8 cellular contexts compared by ENCODE assay signal in the genomic region with DNA sequence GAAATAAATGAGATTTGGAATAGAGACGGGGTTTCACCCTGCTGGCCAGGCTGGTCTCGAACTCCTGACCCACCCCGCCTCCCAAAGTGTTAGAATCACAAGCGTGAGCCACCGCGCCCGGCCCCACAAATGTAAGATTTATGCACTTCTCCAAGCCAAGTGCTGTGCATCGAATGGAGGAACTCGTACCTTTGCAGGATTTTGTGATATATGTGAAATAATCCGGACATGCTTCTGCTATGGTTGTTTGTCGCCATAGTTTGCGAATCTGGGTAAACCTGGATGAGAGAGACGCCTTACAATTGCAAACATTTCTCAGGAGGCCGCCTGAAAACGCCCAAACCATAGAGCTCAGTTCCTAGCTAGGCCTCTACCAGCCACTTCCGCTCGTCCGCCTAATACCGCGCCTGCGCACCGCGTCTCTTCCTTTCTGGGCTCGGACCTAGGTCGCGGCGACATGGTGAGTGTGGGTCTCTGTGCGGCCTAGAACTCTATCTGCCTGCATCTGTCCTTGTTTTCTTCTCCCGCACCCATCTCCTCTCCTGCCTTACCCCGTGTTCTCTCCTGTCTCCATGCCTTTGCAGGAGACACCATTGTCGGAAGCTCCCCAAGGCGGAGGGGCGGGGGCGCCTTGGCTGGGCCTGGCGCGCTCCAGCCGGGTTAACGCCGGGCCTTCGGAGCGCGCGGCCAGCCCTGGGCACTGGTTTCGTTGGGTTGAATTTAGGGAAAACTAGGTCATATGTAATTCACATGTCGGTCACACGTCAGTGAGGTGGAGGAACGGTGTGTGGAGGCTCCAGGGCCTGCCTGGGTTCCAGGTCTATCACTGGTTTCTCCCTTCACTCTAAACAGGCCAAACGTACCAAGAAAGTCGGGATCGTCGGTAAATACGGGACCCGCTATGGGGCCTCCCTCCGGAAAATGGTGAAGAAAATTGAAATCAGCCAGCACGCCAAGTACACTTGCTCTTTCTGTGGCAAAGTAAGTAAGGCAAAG. TPM values are rescaled to one million over a fixed set of nuclear protein-coding genes. Genes with fewer than 3 reads are reported as not detected.
DNase-seq lines count a peak whose midpoint lies in the region; FAIRE-seq and TF ChIP-seq lines count a peak whose summit lies in the region.

RPL37A (plus strand) TSS at position 427 of the 996 bp plus-strand sequence; CDS start at position 458, 31 bp downstream.

- H3K4ac ChIP-seq in neuronal stem cell (ENCODE audit: low read length) = no peak within 1 kb of the TSS

- peaks cover 2% of the 10 kb centered on the region for H3K79me1 ChIP-seq in neuronal stem cell (ENCODE audit: low read depth, low read length)

- peak within 1 kb of the TSS; percentile 98 for H4K8ac ChIP-seq in neuronal stem cell (ENCODE audit: low read depth, low read length)

- no peak for FAIRE-seq in frontal cortex (lab: Jason Lieb, UNC)

- in situ Hi-C loops in SK-MEL-5 (cut with HindIII; ENCODE audit: low pct_unique_long_range_greater_than_20kb, low sequenced_read_pairs) = no loop called here

- DNase-seq in GF-D8 (lab: John Stamatoyannopoulos, UW) (peak; percentile 83), HEK293T (ENCODE audit: extremely low spot score) (peak; percentile 92), MV-4-11 (lab: John Stamatoyannopoulos, UW) (peak; percentile 93), SK-MEL-5 (ENCODE audit: low read depth, low spot score) (peak; percentile 95), frontal cortex (ENCODE audit: low spot score in 2 of 2) (peak; percentile 86 to 89), neuronal stem cell (ENCODE audit: low spot score) (peak; percentile 90)
- peak; percentile 88 for DNase-seq in activated naive CD4-positive, alpha-beta T cell treated with Interleukin-2 at 50 U/mL for 16 hours

- POLR2A ChIA-PET in HEK293T (lab: Yijun Ruan, JAX) = interaction anchor here (0.6 to 1.7 kb wide), 29 partner anchors 9 to 390 kb away, joined by 3 to 17 read pairs (median 3); partner anchors contain the start of genes IGFBP5, SMARCAL1 and XRCC5

- H2BK5ac ChIP-seq in neuronal stem cell (ENCODE audit: low read length) = peak within 1 kb of the TSS; percentile 75

- H3K9me3 ChIP-seq in neuronal stem cell (replicated peaks in 1 of 2; ENCODE audit: control insufficient read depth in 2 of 2, insufficient read depth in 1 of 2, low read depth in 1 of 2, low read length in 2 of 2) = no peaks in the 10 kb centered on the region

- H3K27me3 ChIP-seq in neuronal stem cell (ENCODE audit: control insufficient read depth in 3 of 3, insufficient read depth in 3 of 3, low read depth in 1 of 3, low read length in 3 of 3) = no peaks in the 10 kb centered on the region

- peaks cover 10% of the 10 kb centered on the region in 2 donors for H3K4me1 ChIP-seq in neuronal stem cell (ENCODE audit: control insufficient read depth in 2 of 2, insufficient read depth in 1 of 2, low read depth in 1 of 2, low read length in 2 of 2)

- peak within 1 kb of the TSS; percentile 84 for H2AFZ ChIP-seq in neuronal stem cell (ENCODE audit: low read length)

- H3K27ac ChIP-seq in neuronal stem cell (replicated peaks; ENCODE audit: low read length) = peak within 1 kb of the TSS; percentile 62

- CTCF ChIA-PET in HEK293T (lab: Yijun Ruan, JAX) = interaction anchor here (0.5 to 0.7 kb wide), 2 partner anchors 71 to 137 kb away, joined by 3 read pairs; no protein-coding TSS in a partner anchor

- no peak within 1 kb of the TSS for H2BK12ac ChIP-seq in neuronal stem cell (ENCODE audit: low read length)

- TF ChIP-seq CTCF in subcutaneous adipose tissue (IDR thresholded peaks at IDR 0.05; ENCODE audit: low read depth) = no peak

- WGBS in neuronal stem cell (ENCODE audit: extremely low coverage in 2 of 2, insufficient read length in 2 of 2, insufficient replicate concordance in 1 of 2), 2 donors = no CpG with 5 or more reads among the region's 55 CpGs

- peaks cover 22 to 46% of the 10 kb centered on the region in 2 donors for H3K36me3 ChIP-seq in neuronal stem cell (replicated peaks in 1 of 2; ENCODE audit: control insufficient read depth in 2 of 2, insufficient read depth in 2 of 2, low read length in 2 of 2)

- H2BK120ac ChIP-seq in neuronal stem cell (ENCODE audit: low read depth, low read length) = no peak within 1 kb of the TSS

- H3K14ac ChIP-seq in neuronal stem cell (ENCODE audit: low read length) = peak within 1 kb of the TSS; percentile 2

- peak within 1 kb of the TSS; percentile 79 to 90 for H3K4me3 ChIP-seq in neuronal stem cell (ENCODE audit: low read length in 2 of 2)

- no peak within 1 kb of the TSS for H2BK15ac ChIP-seq in neuronal stem cell (ENCODE audit: low read length)

- peak within 1 kb of the TSS; percentile 91 for H3K18ac ChIP-seq in neuronal stem cell (ENCODE audit: low read length)

- H3K23ac ChIP-seq in neuronal stem cell (ENCODE audit: low read depth, low read length, poor library complexity) = peak within 1 kb of the TSS; percentile 89

- peak within 1 kb of the TSS; percentile 84 for H2AK5ac ChIP-seq in neuronal stem cell (ENCODE audit: low read depth, low read length)

- no peak within 1 kb of the TSS for H4K91ac ChIP-seq in neuronal stem cell (ENCODE audit: low read depth, low read length, poor library complexity)

- peak within 1 kb of the TSS; percentile 93 for H3K9ac ChIP-seq in neuronal stem cell (ENCODE audit: low read depth, low read length, poor library complexity)

- H3K4me2 ChIP-seq in neuronal stem cell (ENCODE audit: insufficient read depth, low read length, poor library complexity, severe bottlenecking) = peak within 1 kb of the TSS; percentile 71

TF ChIP-seq in HEK293T, 16 proteins besides CTCF, POLR2A, EP300 and RAD21:
- TF ChIP-seq HDGF (IDR thresholded peaks at IDR 0.05; ENCODE audit: borderline replicate concordance) (no peak), NFRKB (IDR thresholded peaks at IDR 0.05) (peak; percentile 44; the same call in 1 of the 2 replicates), TARDBP (IDR thresholded peaks at IDR 0.05) (no peak), ARNT (IDR thresholded peaks at IDR 0.05) (no peak), BHLHE40 (IDR thresholded peaks at IDR 0.05; ENCODE audit: borderline replicate concordance) (no peak), L3MBTL2 (conservative IDR thresholded peaks at IDR 0.05) (peak; percentile 15; the same call in 1 of the 2 replicates), ELF4 (IDR thresholded peaks at IDR 0.05) (peak; percentile 92)

RNA-seq across cellular contexts. Expression of gene RPL37A, which starts in this region (rescaled TPM):
- 3,239 and 3,688 TPM in 2 replicates for total RNA-seq in SK-MEL-5 (2014; rRNA removed; shearing (Covaris generic))
- 859 and 1,534 TPM in 2 replicates for polyA plus RNA-seq in SK-MEL-5 (2015; cell fraction: cytosol; rRNA removed)
- polyA plus RNA-seq in SK-MEL-5 (2015; cell fraction: nucleus; rRNA removed) = 289 and 331 TPM in 2 replicates
- total RNA-seq in frontal cortex (3,585 TPM), subcutaneous adipose tissue (1,000 to 10,000 TPM; 1,101 to 2,003 (median 1,461) TPM)
- polyA plus RNA-seq in neuronal stem cell (2013, experiment 1 of 2) = 12,339 TPM
- 11,893 TPM for polyA plus RNA-seq in neuronal stem cell (2013, experiment 2 of 2)

Comparison
In these comparisons a context has a peak if more than half of its experiments do, and no peak if none do; other contexts are left out.
1. Peak in every context shown above with its lines: DNase-seq, H3K4me3 ChIP-seq and H3K27ac ChIP-seq.